14 cellular contexts compared by ENCODE assay signal in the genomic region with DNA sequence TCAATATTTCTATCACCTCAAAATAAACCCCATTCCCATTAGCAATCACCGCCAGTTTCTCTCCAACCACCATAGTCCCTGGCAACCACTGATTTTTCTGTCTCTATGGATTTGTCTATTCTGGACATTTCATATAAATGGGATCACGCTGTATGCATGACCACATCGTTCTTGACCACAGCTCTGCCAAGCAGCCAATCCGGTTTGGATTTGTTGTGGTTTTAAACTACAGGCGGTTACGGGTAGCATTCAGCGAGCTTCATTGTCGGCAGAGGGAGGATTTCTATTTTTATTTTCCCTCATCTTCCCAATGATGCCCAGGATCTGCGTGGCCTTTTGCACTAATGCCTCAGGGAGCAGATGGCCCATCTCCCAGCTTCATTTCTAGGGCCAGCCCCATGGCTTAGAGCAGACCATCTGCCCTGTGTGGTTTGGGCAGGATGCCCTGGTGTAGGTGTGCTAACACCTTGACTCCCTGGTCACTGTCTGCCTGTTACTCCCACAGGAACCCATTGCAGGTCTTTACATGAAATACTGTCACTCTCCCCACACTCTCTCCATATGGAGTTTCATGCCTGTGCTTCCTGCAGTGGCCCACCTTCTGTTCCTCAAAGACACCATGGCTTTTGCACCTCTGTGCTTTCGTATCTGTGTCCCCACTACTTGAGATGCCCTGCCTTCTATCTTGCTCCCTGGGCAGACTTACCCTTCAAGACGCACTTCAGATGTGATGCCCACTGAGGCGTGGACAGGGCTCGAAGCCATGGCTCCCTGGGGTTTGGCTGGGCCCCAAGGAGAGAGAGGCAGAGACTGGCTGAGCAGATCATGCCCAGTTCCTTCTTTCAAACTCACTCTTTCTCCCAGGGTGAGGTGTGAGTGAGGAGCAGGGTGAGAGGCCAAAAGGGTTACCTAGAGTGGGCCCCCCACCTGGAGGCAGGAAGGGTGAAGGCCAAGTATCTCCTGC. TPM values are rescaled to one million over a fixed set of nuclear protein-coding genes. Genes with fewer than 3 reads are reported as not detected.
DNase-seq lines count a peak whose midpoint lies in the region; ATAC-seq lines count a peak whose summit lies in the region.
"Had no signal": no experiment of that assay in that cellular context is flagged by ENCODE, and none has a peak within 500 bp of the region (broad histone marks: within the 10 kb centered on the region; RNA-seq: fewer than 3 reads in every experiment).

No MANE protein-coding gene starts in this region.

- DNase-seq in NCI-H526 (lab: John Stamatoyannopoulos, UW), result peak; percentile 28 to 41
- no peak for DNase-seq in NCI-H526 treated with DMSO at 0.1 percent for 48 hours (lab: John Stamatoyannopoulos, UW)
- peak; percentile 93 for DNase-seq in M059J (ENCODE audit: low read depth)
- DNase-seq in activated CD4-positive, alpha-beta memory T cell treated with anti-CD3 and anti-CD28 coated beads for 36 hours, result peak; percentile 30
- peak; percentile 34 for DNase-seq in natural killer cell treated with Interleukin-12 subunit alpha and Interleukin-12 subunit beta and Interleukin-15 and Interleukin-18, amount 100 ng/mL, for 72 hours (ENCODE audit: low spot score)
- no peak for DNase-seq in DMS114 treated with DMSO at 0.1 percent for 48 hours (lab: John Stamatoyannopoulos, UW; ENCODE audit: unreplicated experiment)
- DNase-seq: activated CD4-positive, alpha-beta T cell treated with anti-CD3 and anti-CD28 coated beads, Interleukin-2, amount 50 U/mL, for 48 hours; H7; islet precursor cell; NCI-H1105 treated with DMSO at 0.1 percent for 48 hours; stimulated activated CD4-positive, alpha-beta T cell treated with anti-CD3 and anti-CD28 coated beads, Interleukin-2, amount 100 ng/mL, for 48 hours had no signal

- no peaks in the 10 kb centered on the region for H3K27me3 Mint-ChIP-seq in activated CD4-positive, alpha-beta memory T cell treated with anti-CD3 and anti-CD28 coated beads for 36 hours
- H3K27me3 Mint-ChIP-seq in natural killer cell treated with Interleukin-12 subunit alpha and Interleukin-12 subunit beta and Interleukin-15 and Interleukin-18, amount 100 ng/mL, for 72 hours, result no peaks in the 10 kb centered on the region

- peaks cover 16% of the 10 kb centered on the region for H3K4me1 Mint-ChIP-seq in activated CD4-positive, alpha-beta memory T cell treated with anti-CD3 and anti-CD28 coated beads for 36 hours (ENCODE audit: low read depth)
- peaks cover 6 to 9% of the 10 kb centered on the region in 2 donors for H3K4me1 Mint-ChIP-seq in natural killer cell treated with Interleukin-12 subunit alpha and Interleukin-12 subunit beta and Interleukin-15 and Interleukin-18, amount 100 ng/mL, for 72 hours (ENCODE audit: low read depth in 2 of 2)

- ATAC-seq in natural killer cell treated with Interleukin-12 subunit alpha and Interleukin-12 subunit beta and Interleukin-15 and Interleukin-18, amount 100 ng/mL, for 72 hours, result no peak
- no peak for ATAC-seq in HG03521 (IDR thresholded peaks at IDR 0.05; ENCODE audit: unreplicated experiment)
- no peak for ATAC-seq in HG03378 (IDR thresholded peaks at IDR 0.05; ENCODE audit: unreplicated experiment)
- ATAC-seq: SK-N-SH treated with all-trans-retinoic acid at 6 μM for 48 hours had no signal

- CTCF ChIA-PET in activated CD4-positive, alpha-beta memory T cell treated with anti-CD3 and anti-CD28 coated beads for 36 hours (lab: Charles Lee), result interaction anchor here (0.7 kb wide), 1 partner anchor 10 kb away, joined by 3 read pairs; no protein-coding TSS in a partner anchor

- H3K9me3 Mint-ChIP-seq in activated CD4-positive, alpha-beta memory T cell treated with anti-CD3 and anti-CD28 coated beads for 36 hours, result no peaks in the 10 kb centered on the region
- H3K9me3 Mint-ChIP-seq in natural killer cell treated with Interleukin-12 subunit alpha and Interleukin-12 subunit beta and Interleukin-15 and Interleukin-18, amount 100 ng/mL, for 72 hours, result no peaks in the 10 kb centered on the region

- POLR2A ChIA-PET in activated CD4-positive, alpha-beta memory T cell treated with anti-CD3 and anti-CD28 coated beads for 36 hours (lab: Charles Lee), result interaction anchor here (0.6 kb wide), 1 partner anchor 449 kb away, joined by 3 read pairs; no protein-coding TSS in a partner anchor

- no peak overlapping the region for H3K27ac Mint-ChIP-seq in activated CD4-positive, alpha-beta memory T cell treated with anti-CD3 and anti-CD28 coated beads for 36 hours
- no peak overlapping the region for H3K27ac Mint-ChIP-seq in natural killer cell treated with Interleukin-12 subunit alpha and Interleukin-12 subunit beta and Interleukin-15 and Interleukin-18, amount 100 ng/mL, for 72 hours

- H3K4me3 Mint-ChIP-seq in activated CD4-positive, alpha-beta memory T cell treated with anti-CD3 and anti-CD28 coated beads for 36 hours, result no peak overlapping the region
- no peak overlapping the region for H3K4me3 Mint-ChIP-seq in natural killer cell treated with Interleukin-12 subunit alpha and Interleukin-12 subunit beta and Interleukin-15 and Interleukin-18, amount 100 ng/mL, for 72 hours

- intact Hi-C loops in activated CD4-positive, alpha-beta memory T cell treated with anti-CD3 and anti-CD28 coated beads for 36 hours (cut with micrococcal nuclease), result loop anchor here (10.0 kb wide), 1 partner anchor 88 kb away; no protein-coding TSS in a partner anchor

- peaks cover 3% of the 10 kb centered on the region for H3K36me3 Mint-ChIP-seq in activated CD4-positive, alpha-beta memory T cell treated with anti-CD3 and anti-CD28 coated beads for 36 hours
- no peaks in the 10 kb centered on the region for H3K36me3 Mint-ChIP-seq in natural killer cell treated with Interleukin-12 subunit alpha and Interleukin-12 subunit beta and Interleukin-15 and Interleukin-18, amount 100 ng/mL, for 72 hours

RNA-seq across cellular contexts. Expression of gene SDCBP2, which starts 26.1 kb away (rescaled TPM):
- 3.4 and 3.7 TPM in 2 replicates for total RNA-seq in M059J (2014; rRNA removed; shearing (Covaris generic))
- total RNA-seq in activated CD4-positive, alpha-beta memory T cell treated with anti-CD3 and anti-CD28 coated beads for 36 hours, result 1 to 10 TPM; 4.4 to 5.9 TPM
- 1 to 10 TPM in 1 of 2 donors, under 1 TPM in 1; 0.89 to 1.5 TPM for total RNA-seq in natural killer cell treated with Interleukin-12 subunit alpha and Interleukin-12 subunit beta and Interleukin-15 and Interleukin-18, amount 100 ng/mL, for 72 hours

RNA-seq across cellular contexts. Expression of gene SNPH, which starts 36.8 kb away (rescaled TPM):
- 4.0 and 9.9 TPM in 2 replicates for total RNA-seq in M059J (2014; rRNA removed; shearing (Covaris generic))
- total RNA-seq in activated CD4-positive, alpha-beta memory T cell treated with anti-CD3 and anti-CD28 coated beads for 36 hours, result 1 to 10 TPM; 3.4 to 4.3 TPM
- total RNA-seq in natural killer cell treated with Interleukin-12 subunit alpha and Interleukin-12 subunit beta and Interleukin-15 and Interleukin-18, amount 100 ng/mL, for 72 hours, result 1 to 10 TPM; 1.5 to 1.9 TPM

Comparison
In these comparisons a context has a peak if more than half of its experiments do, and no peak if none do; other contexts are left out.
1. DNase-seq: peak in NCI-H526 (2 of 2), M059J (single experiment), activated CD4-positive, alpha-beta memory T cell treated with anti-CD3 and anti-CD28 coated beads for 36 hours (single experiment) and natural killer cell treated with Interleukin-12 subunit alpha and Interleukin-12 subunit beta and Interleukin-15 and Interleukin-18, amount 100 ng/mL, for 72 hours (single experiment); none in NCI-H526 treated with DMSO at 0.1 percent for 48 hours (single experiment) and DMS114 treated with DMSO at 0.1 percent for 48 hours (single experiment).